In genomic region chr12:58363971-58364370, GRCh38 we compare ENCODE assay signal across 1 cellular context.
TF ChIP-seq lines count a peak whose summit lies in the region.

No MANE protein-coding gene starts in this region.

TF ChIP-seq in A549, 52 proteins besides CTCF, POLR2A, EP300 and RAD21 (continued from another document):
- TF ChIP-seq E2F6 (IDR thresholded peaks at IDR 0.05; ENCODE audit: borderline replicate concordance, low read depth) (no peak), HOXB5 (CRISPR knock-in tag; IDR thresholded peaks at IDR 0.05) (no peak), JUN (IDR thresholded peaks at IDR 0.05) (no peak), KDM5A (IDR thresholded peaks at IDR 0.05) (no peak)
TF ChIP-seq in A549: peak in this region for 0.
